In the genomic region with DNA sequence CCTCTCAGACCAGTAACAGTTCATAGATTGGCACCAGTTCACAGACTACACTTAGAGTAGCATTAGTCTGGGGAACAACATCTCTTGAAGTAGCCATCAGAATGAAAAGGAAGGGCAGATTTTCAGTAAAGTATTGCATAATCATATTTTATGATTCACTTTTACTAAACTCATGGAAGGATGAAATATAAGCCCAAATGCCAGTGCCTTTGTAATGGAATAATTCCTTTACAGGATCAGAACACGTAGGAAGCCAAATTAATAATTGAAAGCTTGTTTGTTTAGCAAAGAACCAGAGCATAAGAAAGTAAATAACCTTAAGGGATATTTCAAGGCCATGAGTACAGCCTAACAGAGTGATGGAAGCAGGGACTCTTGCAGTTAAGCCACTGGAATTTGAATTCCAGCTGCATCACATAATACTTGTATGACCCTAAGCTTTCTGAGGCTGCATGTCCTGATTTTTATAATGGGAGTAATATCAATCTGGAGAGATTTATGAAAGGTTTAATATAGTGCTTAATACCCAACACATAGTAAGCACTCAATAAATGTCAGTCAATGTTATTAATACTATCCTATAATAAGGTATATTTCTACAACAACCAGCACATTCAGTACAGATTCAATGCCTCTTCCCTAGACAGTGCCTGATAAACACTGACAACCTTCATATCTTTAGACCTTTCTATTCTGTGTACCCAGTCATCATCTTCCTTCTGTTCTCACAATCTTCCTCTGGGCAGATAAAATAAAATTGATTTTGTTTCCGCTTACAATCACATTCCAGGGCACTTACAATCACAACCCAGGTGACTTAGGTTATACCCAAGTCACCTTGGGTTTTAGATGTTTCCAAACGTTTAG, we compare ENCODE assay signal across 1 cellular context.
TF ChIP-seq lines count a peak whose summit lies in the region.

No MANE protein-coding gene starts in this region.

TF ChIP-seq in HepG2, 621 proteins besides CTCF, POLR2A, EP300 and RAD21 (continues in another document):
- TF ChIP-seq, protein P1, sequence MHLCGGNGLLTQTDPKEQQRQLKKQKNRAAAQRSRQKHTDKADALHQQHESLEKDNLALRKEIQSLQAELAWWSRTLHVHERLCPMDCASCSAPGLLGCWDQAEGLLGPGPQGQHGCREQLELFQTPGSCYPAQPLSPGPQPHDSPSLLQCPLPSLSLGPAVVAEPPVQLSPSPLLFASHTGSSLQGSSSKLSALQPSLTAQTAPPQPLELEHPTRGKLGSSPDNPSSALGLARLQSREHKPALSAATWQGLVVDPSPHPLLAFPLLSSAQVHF (CRISPR knock-in tag; IDR thresholded peaks at IDR 0.05): no peak
- TF ChIP-seq, protein P2, sequence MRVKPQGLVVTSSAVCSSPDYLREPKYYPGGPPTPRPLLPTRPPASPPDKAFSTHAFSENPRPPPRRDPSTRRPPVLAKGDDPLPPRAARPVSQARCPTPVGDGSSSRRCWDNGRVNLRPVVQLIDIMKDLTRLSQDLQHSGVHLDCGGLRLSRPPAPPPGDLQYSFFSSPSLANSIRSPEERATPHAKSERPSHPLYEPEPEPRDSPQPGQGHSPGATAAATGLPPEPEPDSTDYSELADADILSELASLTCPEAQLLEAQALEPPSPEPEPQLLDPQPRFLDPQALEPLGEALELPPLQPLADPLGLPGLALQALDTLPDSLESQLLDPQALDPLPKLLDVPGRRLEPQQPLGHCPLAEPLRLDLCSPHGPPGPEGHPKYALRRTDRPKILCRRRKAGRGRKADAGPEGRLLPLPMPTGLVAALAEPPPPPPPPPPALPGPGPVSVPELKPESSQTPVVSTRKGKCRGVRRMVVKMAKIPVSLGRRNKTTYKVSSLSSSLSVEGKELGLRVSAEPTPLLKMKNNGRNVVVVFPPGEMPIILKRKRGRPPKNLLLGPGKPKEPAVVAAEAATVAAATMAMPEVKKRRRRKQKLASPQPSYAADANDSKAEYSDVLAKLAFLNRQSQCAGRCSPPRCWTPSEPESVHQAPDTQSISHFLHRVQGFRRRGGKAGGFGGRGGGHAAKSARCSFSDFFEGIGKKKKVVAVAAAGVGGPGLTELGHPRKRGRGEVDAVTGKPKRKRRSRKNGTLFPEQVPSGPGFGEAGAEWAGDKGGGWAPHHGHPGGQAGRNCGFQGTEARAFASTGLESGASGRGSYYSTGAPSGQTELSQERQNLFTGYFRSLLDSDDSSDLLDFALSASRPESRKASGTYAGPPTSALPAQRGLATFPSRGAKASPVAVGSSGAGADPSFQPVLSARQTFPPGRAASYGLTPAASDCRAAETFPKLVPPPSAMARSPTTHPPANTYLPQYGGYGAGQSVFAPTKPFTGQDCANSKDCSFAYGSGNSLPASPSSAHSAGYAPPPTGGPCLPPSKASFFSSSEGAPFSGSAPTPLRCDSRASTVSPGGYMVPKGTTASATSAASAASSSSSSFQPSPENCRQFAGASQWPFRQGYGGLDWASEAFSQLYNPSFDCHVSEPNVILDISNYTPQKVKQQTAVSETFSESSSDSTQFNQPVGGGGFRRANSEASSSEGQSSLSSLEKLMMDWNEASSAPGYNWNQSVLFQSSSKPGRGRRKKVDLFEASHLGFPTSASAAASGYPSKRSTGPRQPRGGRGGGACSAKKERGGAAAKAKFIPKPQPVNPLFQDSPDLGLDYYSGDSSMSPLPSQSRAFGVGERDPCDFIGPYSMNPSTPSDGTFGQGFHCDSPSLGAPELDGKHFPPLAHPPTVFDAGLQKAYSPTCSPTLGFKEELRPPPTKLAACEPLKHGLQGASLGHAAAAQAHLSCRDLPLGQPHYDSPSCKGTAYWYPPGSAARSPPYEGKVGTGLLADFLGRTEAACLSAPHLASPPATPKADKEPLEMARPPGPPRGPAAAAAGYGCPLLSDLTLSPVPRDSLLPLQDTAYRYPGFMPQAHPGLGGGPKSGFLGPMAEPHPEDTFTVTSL (CRISPR knock-in tag; IDR thresholded peaks at IDR 0.05; ENCODE audit: borderline replicate concordance): peak; percentile 25; the same call in 1 of the 2 replicates
- TF ChIP-seq, protein P3, sequence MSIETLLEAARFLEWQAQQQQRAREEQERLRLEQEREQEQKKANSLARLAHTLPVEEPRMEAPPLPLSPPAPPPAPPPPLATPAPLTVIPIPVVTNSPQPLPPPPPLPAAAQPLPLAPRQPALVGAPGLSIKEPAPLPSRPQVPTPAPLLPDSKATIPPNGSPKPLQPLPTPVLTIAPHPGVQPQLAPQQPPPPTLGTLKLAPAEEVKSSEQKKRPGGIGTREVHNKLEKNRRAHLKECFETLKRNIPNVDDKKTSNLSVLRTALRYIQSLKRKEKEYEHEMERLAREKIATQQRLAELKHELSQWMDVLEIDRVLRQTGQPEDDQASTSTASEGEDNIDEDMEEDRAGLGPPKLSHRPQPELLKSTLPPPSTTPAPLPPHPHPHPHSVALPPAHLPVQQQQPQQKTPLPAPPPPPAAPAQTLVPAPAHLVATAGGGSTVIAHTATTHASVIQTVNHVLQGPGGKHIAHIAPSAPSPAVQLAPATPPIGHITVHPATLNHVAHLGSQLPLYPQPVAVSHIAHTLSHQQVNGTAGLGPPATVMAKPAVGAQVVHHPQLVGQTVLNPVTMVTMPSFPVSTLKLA (IDR thresholded peaks at IDR 0.05): no peak
- TF ChIP-seq GTF2F1 (IDR thresholded peaks at IDR 0.05; ENCODE audit: low read length) (no peak), GATAD2A (CRISPR knock-in tag; IDR thresholded peaks at IDR 0.05) (peak; percentile 70), KLF16 (CRISPR knock-in tag; IDR thresholded peaks at IDR 0.05) (no peak), ARNT (IDR thresholded peaks at IDR 0.05) (no peak), MXD4 (CRISPR knock-in tag; IDR thresholded peaks at IDR 0.05) (0 out of 2 replicates have a peak, but pooled peaks have one; percentile 29), ZNF878 (CRISPR knock-in tag; IDR thresholded peaks at IDR 0.05) (0 out of 2 replicates have a peak, but pooled peaks have one; percentile 30), SMC3 (IDR thresholded peaks at IDR 0.05; ENCODE audit: low read length) (peak; percentile 2; the same call in 1 of the 2 replicates), NR2F1 (CRISPR knock-in tag; IDR thresholded peaks at IDR 0.05) (0 out of 4 replicates have a peak, but pooled peaks of 1 of the 2 experiments have one; percentile 9), FOXJ3 (CRISPR knock-in tag; IDR thresholded peaks at IDR 0.05; ENCODE audit: borderline replicate concordance) (no peak), GABPA (IDR thresholded peaks at IDR 0.05; ENCODE audit: low read depth, low read length) (no peak), GABPA (CRISPR knock-in tag; IDR thresholded peaks at IDR 0.05; ENCODE audit: low read depth) (0 out of 2 replicates have a peak, but pooled peaks have one; percentile 21), ATF7 (IDR thresholded peaks at IDR 0.05) (peak; percentile 43), ATF7 (CRISPR knock-in tag; IDR thresholded peaks at IDR 0.05) (no peak), FOXA1 (IDR thresholded peaks at IDR 0.05) (peak; percentile 59; the same call in 1 of the 2 replicates), FOXA1 (CRISPR knock-in tag; IDR thresholded peaks at IDR 0.05) (peak; percentile 55), ZNF431 (CRISPR knock-in tag; IDR thresholded peaks at IDR 0.05; ENCODE audit: borderline replicate concordance, low read depth) (no peak), ZNF816 (CRISPR knock-in tag; IDR thresholded peaks at IDR 0.05; ENCODE audit: borderline replicate concordance) (no peak; the same call in 1 of the 2 replicates), THYN1 (CRISPR knock-in tag; IDR thresholded peaks at IDR 0.05; ENCODE audit: borderline replicate concordance, low read depth) (0 out of 2 replicates have a peak, but pooled peaks have one; percentile 54), ZNF329 (CRISPR knock-in tag; IDR thresholded peaks at IDR 0.05; ENCODE audit: low read depth) (no peak), REXO4 (CRISPR knock-in tag; IDR thresholded peaks at IDR 0.05; ENCODE audit: borderline replicate concordance) (no peak), ZNF562 (CRISPR knock-in tag; IDR thresholded peaks at IDR 0.05; ENCODE audit: borderline replicate concordance) (no peak), ZNF205 (CRISPR knock-in tag; IDR thresholded peaks at IDR 0.05) (peak; percentile 66; the same call in 1 of the 2 replicates), RBM22 (optimal IDR thresholded peaks at IDR 0.05; ENCODE audit: low read length) (peak; percentile 19)
- TF ChIP-seq, protein P4, sequence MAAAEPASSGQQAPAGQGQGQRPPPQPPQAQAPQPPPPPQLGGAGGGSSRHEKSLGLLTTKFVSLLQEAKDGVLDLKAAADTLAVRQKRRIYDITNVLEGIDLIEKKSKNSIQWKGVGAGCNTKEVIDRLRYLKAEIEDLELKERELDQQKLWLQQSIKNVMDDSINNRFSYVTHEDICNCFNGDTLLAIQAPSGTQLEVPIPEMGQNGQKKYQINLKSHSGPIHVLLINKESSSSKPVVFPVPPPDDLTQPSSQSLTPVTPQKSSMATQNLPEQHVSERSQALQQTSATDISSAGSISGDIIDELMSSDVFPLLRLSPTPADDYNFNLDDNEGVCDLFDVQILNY (CRISPR knock-in tag; conservative IDR thresholded peaks at IDR 0.05): no peak
- TF ChIP-seq, protein P5, sequence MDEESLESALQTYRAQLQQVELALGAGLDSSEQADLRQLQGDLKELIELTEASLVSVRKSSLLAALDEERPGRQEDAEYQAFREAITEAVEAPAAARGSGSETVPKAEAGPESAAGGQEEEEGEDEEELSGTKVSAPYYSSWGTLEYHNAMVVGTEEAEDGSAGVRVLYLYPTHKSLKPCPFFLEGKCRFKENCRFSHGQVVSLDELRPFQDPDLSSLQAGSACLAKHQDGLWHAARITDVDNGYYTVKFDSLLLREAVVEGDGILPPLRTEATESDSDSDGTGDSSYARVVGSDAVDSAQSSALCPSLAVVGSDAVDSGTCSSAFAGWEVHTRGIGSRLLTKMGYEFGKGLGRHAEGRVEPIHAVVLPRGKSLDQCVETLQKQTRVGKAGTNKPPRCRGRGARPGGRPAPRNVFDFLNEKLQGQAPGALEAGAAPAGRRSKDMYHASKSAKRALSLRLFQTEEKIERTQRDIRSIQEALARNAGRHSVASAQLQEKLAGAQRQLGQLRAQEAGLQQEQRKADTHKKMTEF (CRISPR knock-in tag; IDR thresholded peaks at IDR 0.05): no peak
- TF ChIP-seq, protein P6, sequence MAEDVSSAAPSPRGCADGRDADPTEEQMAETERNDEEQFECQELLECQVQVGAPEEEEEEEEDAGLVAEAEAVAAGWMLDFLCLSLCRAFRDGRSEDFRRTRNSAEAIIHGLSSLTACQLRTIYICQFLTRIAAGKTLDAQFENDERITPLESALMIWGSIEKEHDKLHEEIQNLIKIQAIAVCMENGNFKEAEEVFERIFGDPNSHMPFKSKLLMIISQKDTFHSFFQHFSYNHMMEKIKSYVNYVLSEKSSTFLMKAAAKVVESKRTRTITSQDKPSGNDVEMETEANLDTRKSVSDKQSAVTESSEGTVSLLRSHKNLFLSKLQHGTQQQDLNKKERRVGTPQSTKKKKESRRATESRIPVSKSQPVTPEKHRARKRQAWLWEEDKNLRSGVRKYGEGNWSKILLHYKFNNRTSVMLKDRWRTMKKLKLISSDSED (CRISPR knock-in tag; IDR thresholded peaks at IDR 0.05): no peak
- TF ChIP-seq, protein P7, sequence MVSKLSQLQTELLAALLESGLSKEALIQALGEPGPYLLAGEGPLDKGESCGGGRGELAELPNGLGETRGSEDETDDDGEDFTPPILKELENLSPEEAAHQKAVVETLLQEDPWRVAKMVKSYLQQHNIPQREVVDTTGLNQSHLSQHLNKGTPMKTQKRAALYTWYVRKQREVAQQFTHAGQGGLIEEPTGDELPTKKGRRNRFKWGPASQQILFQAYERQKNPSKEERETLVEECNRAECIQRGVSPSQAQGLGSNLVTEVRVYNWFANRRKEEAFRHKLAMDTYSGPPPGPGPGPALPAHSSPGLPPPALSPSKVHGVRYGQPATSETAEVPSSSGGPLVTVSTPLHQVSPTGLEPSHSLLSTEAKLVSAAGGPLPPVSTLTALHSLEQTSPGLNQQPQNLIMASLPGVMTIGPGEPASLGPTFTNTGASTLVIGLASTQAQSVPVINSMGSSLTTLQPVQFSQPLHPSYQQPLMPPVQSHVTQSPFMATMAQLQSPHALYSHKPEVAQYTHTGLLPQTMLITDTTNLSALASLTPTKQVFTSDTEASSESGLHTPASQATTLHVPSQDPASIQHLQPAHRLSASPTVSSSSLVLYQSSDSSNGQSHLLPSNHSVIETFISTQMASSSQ (IDR thresholded peaks at IDR 0.05; ENCODE audit: low read depth): peak; percentile 39; the same call in 1 of the 2 replicates
- TF ChIP-seq, protein P7 (CRISPR knock-in tag; IDR thresholded peaks at IDR 0.05; ENCODE audit: borderline replicate concordance): no peak
- TF ChIP-seq, protein P8, sequence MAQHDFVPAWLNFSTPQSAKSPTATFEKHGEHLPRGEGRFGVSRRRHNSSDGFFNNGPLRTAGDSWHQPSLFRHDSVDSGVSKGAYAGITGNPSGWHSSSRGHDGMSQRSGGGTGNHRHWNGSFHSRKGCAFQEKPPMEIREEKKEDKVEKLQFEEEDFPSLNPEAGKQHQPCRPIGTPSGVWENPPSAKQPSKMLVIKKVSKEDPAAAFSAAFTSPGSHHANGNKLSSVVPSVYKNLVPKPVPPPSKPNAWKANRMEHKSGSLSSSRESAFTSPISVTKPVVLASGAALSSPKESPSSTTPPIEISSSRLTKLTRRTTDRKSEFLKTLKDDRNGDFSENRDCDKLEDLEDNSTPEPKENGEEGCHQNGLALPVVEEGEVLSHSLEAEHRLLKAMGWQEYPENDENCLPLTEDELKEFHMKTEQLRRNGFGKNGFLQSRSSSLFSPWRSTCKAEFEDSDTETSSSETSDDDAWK (CRISPR knock-in tag; IDR thresholded peaks at IDR 0.05): no peak
- TF ChIP-seq, protein P9, sequence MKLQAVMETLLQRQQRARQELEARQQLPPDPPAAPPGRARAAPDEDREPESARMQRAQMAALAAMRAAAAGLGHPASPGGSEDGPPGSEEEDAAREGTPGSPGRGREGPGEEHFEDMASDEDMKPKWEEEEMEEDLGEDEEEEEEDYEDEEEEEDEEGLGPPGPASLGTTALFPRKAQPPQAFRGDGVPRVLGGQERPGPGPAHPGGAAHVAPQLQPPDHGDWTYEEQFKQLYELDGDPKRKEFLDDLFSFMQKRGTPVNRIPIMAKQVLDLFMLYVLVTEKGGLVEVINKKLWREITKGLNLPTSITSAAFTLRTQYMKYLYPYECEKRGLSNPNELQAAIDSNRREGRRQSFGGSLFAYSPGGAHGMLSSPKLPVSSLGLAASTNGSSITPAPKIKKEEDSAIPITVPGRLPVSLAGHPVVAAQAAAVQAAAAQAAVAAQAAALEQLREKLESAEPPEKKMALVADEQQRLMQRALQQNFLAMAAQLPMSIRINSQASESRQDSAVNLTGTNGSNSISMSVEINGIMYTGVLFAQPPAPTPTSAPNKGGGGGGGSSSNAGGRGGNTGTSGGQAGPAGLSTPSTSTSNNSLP (IDR thresholded peaks at IDR 0.05; ENCODE audit: low read depth, low read length): peak; percentile 48; the same call in 1 of the 2 replicates
